10 cellular contexts compared by ENCODE assay signal in genomic region chr3:15319575-15319974, GRCh38. TPM values are rescaled to one million over a fixed set of nuclear protein-coding genes. Genes with fewer than 3 reads are reported as not detected.
DNase-seq lines count a peak whose midpoint lies in the region; ATAC-seq, FAIRE-seq and TF ChIP-seq lines count a peak whose summit lies in the region.
"Had no signal": no experiment of that assay in that cellular context is flagged by ENCODE, and none has a peak within 500 bp of the region (broad histone marks: within the 10 kb centered on the region; RNA-seq: fewer than 3 reads in every experiment).

No MANE protein-coding gene starts in this region.

- H3K4me1 Mint-ChIP-seq in activated T-helper 2 cell treated with anti-CD3 and anti-CD28 coated beads, Interferon-gamma antibody, Interleukin-2, Interleukin-4, amounts not matched to agents 10 μg/mL and 5 μg/mL and 100 μg/mL, durations not matched to agents 14 hours and 24 hours and 36 hours (ENCODE audit: low read depth): peaks cover 40% of the 10 kb centered on the region

- no peaks in the 10 kb centered on the region for H3K27me3 ChIP-seq in ascending aorta
- no peaks in the 10 kb centered on the region for H3K27me3 ChIP-seq in subcutaneous abdominal adipose tissue (ENCODE audit: control insufficient read depth in 5 of 5, insufficient read depth in 4 of 5, low read length in 5 of 5)

- H3K27me3 Mint-ChIP-seq in activated T-helper 2 cell treated with anti-CD3 and anti-CD28 coated beads, Interferon-gamma antibody, Interleukin-2, Interleukin-4, amounts not matched to agents 10 μg/mL and 5 μg/mL and 100 μg/mL, durations not matched to agents 14 hours and 24 hours and 36 hours (ENCODE audit: low read depth): no peaks in the 10 kb centered on the region

- peaks cover 12 to 71% of the 10 kb centered on the region in 2 donors for H3K4me1 ChIP-seq in ascending aorta
- H3K4me1 ChIP-seq in kidney (ENCODE audit: control insufficient read depth in 1 of 2, insufficient read depth in 1 of 2, low read depth in 1 of 2, low read length in 2 of 2): peaks cover 48 to 52% of the 10 kb centered on the region in 2 donors
- peaks cover 28 to 84% (median 81%) of the 10 kb centered on the region in 5 donors for H3K4me1 ChIP-seq in subcutaneous abdominal adipose tissue (ENCODE audit: control insufficient read depth in 5 of 5, insufficient read depth in 5 of 5, low read length in 5 of 5)

- TF ChIP-seq CTCF in ascending aorta (IDR thresholded peaks at IDR 0.05): no peak
- no peak for TF ChIP-seq CTCF in kidney (IDR thresholded peaks at IDR 0.05; ENCODE audit: borderline replicate concordance, extremely low read depth, insufficient read depth)

- H3K27ac Mint-ChIP-seq in activated T-helper 2 cell treated with anti-CD3 and anti-CD28 coated beads, Interferon-gamma antibody, Interleukin-2, Interleukin-4, amounts not matched to agents 10 μg/mL and 5 μg/mL and 100 μg/mL, durations not matched to agents 14 hours and 24 hours and 36 hours: no peak overlapping the region

- no peak for FAIRE-seq in kidney (lab: Jason Lieb, UNC)

- no peak overlapping the region for H3K4me3 Mint-ChIP-seq in activated T-helper 2 cell treated with anti-CD3 and anti-CD28 coated beads, Interferon-gamma antibody, Interleukin-2, Interleukin-4, amounts not matched to agents 10 μg/mL and 5 μg/mL and 100 μg/mL, durations not matched to agents 14 hours and 24 hours and 36 hours (ENCODE audit: low read depth)

- H3K9ac ChIP-seq in kidney (ENCODE audit: low read length in 2 of 2): peak overlapping the region in 1 of 2 donors; percentile 57
- peak overlapping the region in 2 of 5 donors; percentile 4 to 49 for H3K9ac ChIP-seq in subcutaneous abdominal adipose tissue (ENCODE audit: low read length in 5 of 5)

- H3K36me3 ChIP-seq in ascending aorta (no peaks in the 10 kb centered on the region), kidney (ENCODE audit: control insufficient read depth in 1 of 2, insufficient read depth in 2 of 2, low read length in 2 of 2) (no peaks in the 10 kb centered on the region), subcutaneous abdominal adipose tissue (ENCODE audit: control insufficient read depth in 5 of 5, insufficient read depth in 5 of 5, low read length in 5 of 5) (no peaks in the 10 kb centered on the region)

- H3K36me3 Mint-ChIP-seq in activated T-helper 2 cell treated with anti-CD3 and anti-CD28 coated beads, Interferon-gamma antibody, Interleukin-2, Interleukin-4, amounts not matched to agents 10 μg/mL and 5 μg/mL and 100 μg/mL, durations not matched to agents 14 hours and 24 hours and 36 hours (ENCODE audit: low read depth): peaks cover 11% of the 10 kb centered on the region

- H3K4me3 ChIP-seq in ascending aorta: no peak overlapping the region
- peak overlapping the region in 1 of 2 donors; percentile 37 for H3K4me3 ChIP-seq in kidney (ENCODE audit: low read length in 2 of 2)
- H3K4me3 ChIP-seq in subcutaneous abdominal adipose tissue (ENCODE audit: low read depth in 1 of 5, low read length in 5 of 5): peak overlapping the region in 1 of 5 donors; percentile 4

- peak; percentile 42 for DNase-seq in NCI-H2029 (lab: John Stamatoyannopoulos, UW)
- DNase-seq in ascending aorta (ENCODE audit: low spot score in 2 of 2): peak in 1 of 2 donors; percentile 87
- no peak for DNase-seq in kidney
- DNase-seq in DMS53 treated with DMSO at 0.1 percent for 48 hours (lab: John Stamatoyannopoulos, UW; ENCODE audit: unreplicated experiment): no peak
- no peak for DNase-seq in activated T-helper 2 cell treated with anti-CD3 and anti-CD28 coated beads, Interferon-gamma antibody, Interleukin-2, Interleukin-4, amounts not matched to agents 10 μg/mL and 5 μg/mL and 100 μg/mL, durations not matched to agents 14 hours and 24 hours and 36 hours (ENCODE audit: low spot score)
- no peak for DNase-seq in AML-193 (lab: John Stamatoyannopoulos, UW)
- DNase-seq: immature natural killer cell, T1000 had no signal

- H3K9me3 ChIP-seq in ascending aorta: no peaks in the 10 kb centered on the region
- H3K9me3 ChIP-seq in kidney (ENCODE audit: control insufficient read depth in 1 of 2, low read length in 2 of 2): no peaks in the 10 kb centered on the region
- no peaks in the 10 kb centered on the region for H3K9me3 ChIP-seq in subcutaneous abdominal adipose tissue (ENCODE audit: control insufficient read depth in 5 of 5, low read length in 5 of 5)

- intact Hi-C loops in ascending aorta (cut with DNase I): loop anchor here (2.0 kb wide), 1 partner anchor 25 kb away; no protein-coding TSS in a partner anchor
- intact Hi-C loops in kidney (cut with DNase I): no loop called here
- intact Hi-C loops in activated T-helper 2 cell treated with anti-CD3 and anti-CD28 coated beads, Interferon-gamma antibody, Interleukin-2, Interleukin-4, amounts not matched to agents 10 μg/mL and 5 μg/mL and 100 μg/mL, durations not matched to agents 14 hours and 24 hours and 36 hours (cut with micrococcal nuclease): loop anchor here (1.0 to 10.0 kb wide), 2 partner anchors 9 to 985 kb away; no protein-coding TSS in a partner anchor

- ATAC-seq in HG03378 (IDR thresholded peaks at IDR 0.05; ENCODE audit: unreplicated experiment): no peak

- H3K9me3 Mint-ChIP-seq in activated T-helper 2 cell treated with anti-CD3 and anti-CD28 coated beads, Interferon-gamma antibody, Interleukin-2, Interleukin-4, amounts not matched to agents 10 μg/mL and 5 μg/mL and 100 μg/mL, durations not matched to agents 14 hours and 24 hours and 36 hours: no peaks in the 10 kb centered on the region
- H3K9me3 Mint-ChIP-seq: immature natural killer cell had no signal

- peak overlapping the region; percentile 84 to 87 for H3K27ac ChIP-seq in ascending aorta
- H3K27ac ChIP-seq in kidney (ENCODE audit: low read depth in 2 of 2, low read length in 2 of 2): peak overlapping the region; percentile 59 to 90
- H3K27ac ChIP-seq in subcutaneous abdominal adipose tissue (ENCODE audit: low read depth, low read length): peak overlapping the region; percentile 85

RNA-seq across cellular contexts. Expression of gene SH3BP5, which starts 12.8 kb away (rescaled TPM):
- total RNA-seq in ascending aorta (65.9 TPM), kidney (109 TPM)
- 39.1 TPM for polyA plus RNA-seq in kidney (ENCODE audit: insufficient read depth, low read depth, low replicate concordance)
- total RNA-seq in activated T-helper 2 cell treated with anti-CD3 and anti-CD28 coated beads, Interferon-gamma antibody, Interleukin-2, Interleukin-4, amounts not matched to agents 10 μg/mL and 5 μg/mL and 100 μg/mL, durations not matched to agents 14 hours and 24 hours and 36 hours: 14.8 and 15.0 TPM in 2 replicates
